ENCODE assay signal across 8 cellular contexts in genomic region chr16:68286153-68287074, GRCh38. TPM values are rescaled to one million over a fixed set of nuclear protein-coding genes. Genes with fewer than 3 reads are reported as not detected.
DNase-seq lines count a peak whose midpoint lies in the region; ATAC-seq and TF ChIP-seq lines count a peak whose summit lies in the region.

No MANE protein-coding gene starts in this region.

- peaks cover 23 to 57% (median 30%) of the 10 kb centered on the region in 4 donors for H3K4me1 ChIP-seq in stomach

- intact Hi-C loops in stomach (cut with DNase I; ENCODE audit: low total_unique reads) (no loop called here), lower leg skin (cut with DNase I; ENCODE audit: low total_unique reads) (no loop called here)

- H3K36me3 Mint-ChIP-seq in effector memory CD8-positive, alpha-beta T cell (ENCODE audit: insufficient read depth), result peaks cover 37% of the 10 kb centered on the region

- H3K27ac ChIP-seq in stomach, result peak overlapping the region in 3 of 5 donors; percentile 11 to 63 (median 55)

- no peak for TF ChIP-seq CTCF in stomach (IDR thresholded peaks at IDR 0.05)
- no peak for TF ChIP-seq CTCF in lower leg skin (IDR thresholded peaks at IDR 0.05)

- peak; percentile 52 for ATAC-seq in effector memory CD8-positive, alpha-beta T cell (replicated peaks)
- ATAC-seq in GM19023 (IDR thresholded peaks at IDR 0.05; ENCODE audit: unreplicated experiment) (no peak), GM18511 (IDR thresholded peaks at IDR 0.05; ENCODE audit: unreplicated experiment) (no peak)

- TF ChIP-seq POLR2A in stomach (IDR thresholded peaks at IDR 0.05) (no peak), lower leg skin (IDR thresholded peaks at IDR 0.05) (no peak)

- no peaks in the 10 kb centered on the region for H3K9me3 Mint-ChIP-seq in effector memory CD8-positive, alpha-beta T cell

- no peak for TF ChIP-seq EP300 in stomach (IDR thresholded peaks at IDR 0.05)

- peaks cover 2 to 60% (median 40%) of the 10 kb centered on the region in 4 donors for H3K36me3 ChIP-seq in stomach

- peak overlapping the region; percentile 85 to 88 for H3K27ac Mint-ChIP-seq in effector memory CD8-positive, alpha-beta T cell

- H3K4me1 Mint-ChIP-seq in effector memory CD8-positive, alpha-beta T cell (ENCODE audit: low read depth in 2 of 2), result peaks cover 65 to 82% of the 10 kb centered on the region in 2 donors

- H3K27me3 Mint-ChIP-seq in effector memory CD8-positive, alpha-beta T cell, result no peaks in the 10 kb centered on the region

- 77 to 87% (median 82%) methylated on average over 11 to 12 of the region's 12 CpGs for WGBS in stomach, 5 donors
- 81 to 84% methylated on average over 12 of the region's 12 CpGs for WGBS in lower leg skin, 2 donors

- H3K4me3 Mint-ChIP-seq in effector memory CD8-positive, alpha-beta T cell, result peak overlapping the region; percentile 61 to 79

- H3K27me3 ChIP-seq in stomach, result no peaks in the 10 kb centered on the region

- H3K4me3 ChIP-seq in stomach (no peak overlapping the region), lower leg skin (ENCODE audit: low read depth, poor library complexity, severe bottlenecking) (no peak overlapping the region)

- DNase-seq in activated gamma-delta T cell treated with Interleukin-2 at 50 U/mL for 16 hours (peak; percentile 41), activated gamma-delta T cell (lab: John Stamatoyannopoulos, UW) (no peak), OCI-M1 (lab: John Stamatoyannopoulos, UW) (peak; percentile 50), stomach (no peak), lower leg skin (ENCODE audit: low spot score in 2 of 2) (no peak)
- DNase-seq in effector memory CD8-positive, alpha-beta T cell, result no peak

- no peaks in the 10 kb centered on the region for H3K9me3 ChIP-seq in stomach

RNA-seq across cellular contexts. Expression of gene SLC7A6, which starts 22.1 kb away (rescaled TPM):
- 10 to 100 TPM; 11.9 to 66.1 (median 17.2) TPM for total RNA-seq in stomach
- 1 to 10 TPM; 2.9 to 6.0 (median 4.2) TPM for polyA plus RNA-seq in stomach
- 10 to 100 TPM; 23.4 to 55.6 (median 37.4) TPM for total RNA-seq in lower leg skin

RNA-seq across cellular contexts. Expression of gene SLC7A6OS, which starts 24.3 kb away (rescaled TPM):
- total RNA-seq in stomach (10 to 100 TPM; 12.3 to 41.4 (median 16.7) TPM), lower leg skin (10 to 100 TPM; 10.1 to 14.9 (median 11.0) TPM)
- 1 to 10 TPM; 4.7 to 5.7 (median 5.7) TPM for polyA plus RNA-seq in stomach

RNA-seq across cellular contexts. Expression of gene PRMT7, which starts 24.4 kb away (rescaled TPM):
- 10 to 100 TPM; 24.9 to 88.8 (median 48.3) TPM for total RNA-seq in stomach
- 10 to 100 TPM; 22.4 to 30.2 (median 28.6) TPM for polyA plus RNA-seq in stomach
- 10 to 100 TPM; 29.9 to 62.4 (median 45.9) TPM for total RNA-seq in lower leg skin

RNA-seq across cellular contexts. Expression of gene PLA2G15, which starts 41.2 kb away (rescaled TPM):
- total RNA-seq in stomach, result 10 to 100 TPM in 2 of 5 donors, 1 to 10 TPM in 3; 3.5 to 16.5 (median 9.8) TPM
- polyA plus RNA-seq in stomach, result 1 to 10 TPM; 4.4 to 6.0 (median 5.8) TPM
- total RNA-seq in lower leg skin, result 10 to 100 TPM; 16.4 to 28.6 (median 22.3) TPM

RNA-seq across cellular contexts. Expression of gene ESRP2, which starts 50.5 kb away (rescaled TPM):
- 100 to 1,000 TPM in 1 of 5 donors, 10 to 100 TPM in 4; 19.8 to 184 (median 76.3) TPM for total RNA-seq in stomach
- polyA plus RNA-seq in stomach, result 10 to 100 TPM; 21.5 to 36.9 (median 31.2) TPM
- 100 to 1,000 TPM in 2 of 4 donors, 10 to 100 TPM in 2; 84.3 to 120 (median 97.2) TPM for total RNA-seq in lower leg skin

Comparison
In these comparisons a context has a peak if more than half of its experiments do, and no peak if none do; other contexts are left out.
1. DNase-seq: peak in activated gamma-delta T cell treated with Interleukin-2 at 50 U/mL for 16 hours (single experiment) and OCI-M1 (single experiment); none in activated gamma-delta T cell (single experiment), effector memory CD8-positive, alpha-beta T cell (0 of 3), stomach (single experiment) and lower leg skin (0 of 2).